26 cellular contexts compared by ENCODE assay signal in the genomic region with DNA sequence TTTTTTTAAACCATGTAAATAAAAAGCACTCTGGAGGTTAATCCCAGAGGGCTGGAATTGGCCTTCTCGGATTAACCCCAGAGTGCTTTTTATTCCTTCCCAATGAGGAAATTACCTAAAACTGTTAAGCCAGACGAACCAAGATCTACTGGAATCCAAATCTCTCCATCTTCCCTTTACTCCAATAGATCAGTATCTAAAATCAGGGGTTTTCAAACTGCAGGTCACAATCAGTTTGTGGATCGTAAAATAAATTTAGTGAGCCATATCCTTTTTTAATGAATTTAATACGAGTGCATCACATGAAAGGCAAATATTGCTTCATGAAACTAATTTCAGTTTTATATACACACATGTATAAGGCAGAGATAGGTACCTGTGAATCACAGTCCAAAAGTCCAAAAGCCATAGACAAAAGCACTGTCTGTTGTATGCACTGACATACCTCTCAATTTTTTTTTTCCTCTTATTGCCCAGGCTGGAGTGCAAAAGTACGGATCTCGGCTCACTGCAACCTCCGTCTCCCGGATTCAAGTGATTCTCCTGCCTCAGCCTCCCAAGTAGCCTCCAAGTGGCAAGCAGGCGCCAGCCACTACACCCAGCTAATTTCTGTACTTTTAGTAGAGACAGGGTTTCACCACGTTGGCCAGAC.
DNase-seq lines count a peak whose midpoint lies in the region; ATAC-seq and TF ChIP-seq lines count a peak whose summit lies in the region.
"Had no signal": no experiment of that assay in that cellular context is flagged by ENCODE, and none has a peak within 500 bp of the region (broad histone marks: within the 10 kb centered on the region; RNA-seq: fewer than 3 reads in every experiment).

No MANE protein-coding gene starts in this region.

- H3K4me1 Mint-ChIP-seq in activated naive CD8-positive, alpha-beta T cell (ENCODE audit: low read depth), result peaks cover 74% of the 10 kb centered on the region
- H3K4me1 Mint-ChIP-seq in activated naive CD8-positive, alpha-beta T cell treated with anti-CD3 and anti-CD28 coated beads for 36 hours, result peaks cover 67% of the 10 kb centered on the region
- peaks cover 75% of the 10 kb centered on the region for H3K4me1 Mint-ChIP-seq in activated naive CD8-positive, alpha-beta T cell treated with anti-CD3 and anti-CD28 coated beads, Interleukin-2, amount 50 U/mL, for 24 hours
- H3K4me1 Mint-ChIP-seq in mesothelial cell of epicardium, result peaks cover 42% of the 10 kb centered on the region
- H3K4me1 Mint-ChIP-seq in activated T-helper 2 cell treated with anti-CD3 and anti-CD28 coated beads, Interferon-gamma antibody, Interleukin-2, Interleukin-4, amounts not matched to agents 10 μg/mL and 5 μg/mL and 100 μg/mL, durations not matched to agents 14 hours and 24 hours and 36 hours (ENCODE audit: low read depth), result peaks cover 50% of the 10 kb centered on the region

- no peak for DNase-seq in activated naive CD8-positive, alpha-beta T cell treated with anti-CD3 and anti-CD28 coated beads for 36 hours
- DNase-seq in activated naive CD8-positive, alpha-beta T cell treated with anti-CD3 and anti-CD28 coated beads, Interleukin-2, amount 50 U/mL, for 24 hours, result no peak
- DNase-seq in mesothelial cell of epicardium (ENCODE audit: low spot score in 2 of 2, unreplicated experiment in 2 of 2) (no peak), NCI-H1694 treated with DMSO at 0.1 percent for 48 hours (lab: John Stamatoyannopoulos, UW) (no peak)
- DNase-seq in activated T-helper 2 cell treated with anti-CD3 and anti-CD28 coated beads, Interferon-gamma antibody, Interleukin-2, Interleukin-4, amounts not matched to agents 10 μg/mL and 5 μg/mL and 100 μg/mL, durations not matched to agents 14 hours and 24 hours and 36 hours (ENCODE audit: low spot score), result no peak
- DNase-seq: activated CD4-positive, alpha-beta T cell treated with anti-CD3 and anti-CD28 coated beads for 4 hours; activated T-cell treated with anti-CD3 and anti-CD28 coated beads, Interleukin-2, amount 50 U/mL, for 4 hours; effector CD8-positive, alpha-beta T cell; GDM1; heart left ventricle; MV-4-11; NCI-H1436 treated with DMSO at 0.1 percent for 48 hours; NCI-H2107; NCI-H446 treated with DMSO at 0.1 percent for 48 hours; NCI-H82; posterior cingulate gyrus; right cardiac atrium; SK-N-SH; stimulated activated CD4-positive, alpha-beta T cell treated with anti-CD3 and anti-CD28 coated beads, Interleukin-12 subunit alpha, Interleukin-12 subunit beta, amount 100 ng/mL, for 4 hours; stimulated activated CD4-positive, alpha-beta T cell treated with anti-CD3 and anti-CD28 coated beads, Interleukin-4, amount 100 ng/mL, for 1 hour; T-helper 2 cell; uterus had no signal

- no peak for TF ChIP-seq CTCF in mesothelial cell of epicardium (IDR thresholded peaks at IDR 0.05; ENCODE audit: unreplicated experiment)

- no peaks in the 10 kb centered on the region for H3K27me3 Mint-ChIP-seq in activated naive CD8-positive, alpha-beta T cell
- H3K27me3 Mint-ChIP-seq in activated naive CD8-positive, alpha-beta T cell treated with anti-CD3 and anti-CD28 coated beads for 36 hours, result no peaks in the 10 kb centered on the region
- H3K27me3 Mint-ChIP-seq in activated naive CD8-positive, alpha-beta T cell treated with anti-CD3 and anti-CD28 coated beads, Interleukin-2, amount 50 U/mL, for 24 hours, result no peaks in the 10 kb centered on the region
- H3K27me3 Mint-ChIP-seq in mesothelial cell of epicardium (ENCODE audit: low read depth), result no peaks in the 10 kb centered on the region
- H3K27me3 Mint-ChIP-seq in activated T-helper 2 cell treated with anti-CD3 and anti-CD28 coated beads, Interferon-gamma antibody, Interleukin-2, Interleukin-4, amounts not matched to agents 10 μg/mL and 5 μg/mL and 100 μg/mL, durations not matched to agents 14 hours and 24 hours and 36 hours (ENCODE audit: low read depth), result no peaks in the 10 kb centered on the region

- intact Hi-C loops in activated T-helper 2 cell treated with anti-CD3 and anti-CD28 coated beads, Interferon-gamma antibody, Interleukin-2, Interleukin-4, amounts not matched to agents 10 μg/mL and 5 μg/mL and 100 μg/mL, durations not matched to agents 14 hours and 24 hours and 36 hours (cut with micrococcal nuclease), result no loop called here

- no peaks in the 10 kb centered on the region for H3K9me3 Mint-ChIP-seq in activated naive CD8-positive, alpha-beta T cell (ENCODE audit: low read depth)
- H3K9me3 Mint-ChIP-seq in activated naive CD8-positive, alpha-beta T cell treated with anti-CD3 and anti-CD28 coated beads for 36 hours, result peaks cover 2% of the 10 kb centered on the region
- no peaks in the 10 kb centered on the region for H3K9me3 Mint-ChIP-seq in activated naive CD8-positive, alpha-beta T cell treated with anti-CD3 and anti-CD28 coated beads, Interleukin-2, amount 50 U/mL, for 24 hours
- peaks cover 4% of the 10 kb centered on the region for H3K9me3 Mint-ChIP-seq in mesothelial cell of epicardium
- H3K9me3 Mint-ChIP-seq in activated T-helper 2 cell treated with anti-CD3 and anti-CD28 coated beads, Interferon-gamma antibody, Interleukin-2, Interleukin-4, amounts not matched to agents 10 μg/mL and 5 μg/mL and 100 μg/mL, durations not matched to agents 14 hours and 24 hours and 36 hours, result no peaks in the 10 kb centered on the region
- H3K9me3 Mint-ChIP-seq: activated T-cell treated with anti-CD3 and anti-CD28 coated beads, Interleukin-2, amount 50 U/mL, for 4 hours had no signal

- H3K4me3 Mint-ChIP-seq in activated naive CD8-positive, alpha-beta T cell, result no peak overlapping the region
- no peak overlapping the region for H3K4me3 Mint-ChIP-seq in activated naive CD8-positive, alpha-beta T cell treated with anti-CD3 and anti-CD28 coated beads for 36 hours
- H3K4me3 Mint-ChIP-seq in activated naive CD8-positive, alpha-beta T cell treated with anti-CD3 and anti-CD28 coated beads, Interleukin-2, amount 50 U/mL, for 24 hours, result no peak overlapping the region
- no peak overlapping the region for H3K4me3 Mint-ChIP-seq in mesothelial cell of epicardium
- no peak overlapping the region for H3K4me3 Mint-ChIP-seq in activated T-helper 2 cell treated with anti-CD3 and anti-CD28 coated beads, Interferon-gamma antibody, Interleukin-2, Interleukin-4, amounts not matched to agents 10 μg/mL and 5 μg/mL and 100 μg/mL, durations not matched to agents 14 hours and 24 hours and 36 hours (ENCODE audit: low read depth)
- H3K4me3 Mint-ChIP-seq: activated T-cell treated with anti-CD3 and anti-CD28 coated beads, Interleukin-2, amount 50 U/mL, for 4 hours had no signal

- ATAC-seq in activated naive CD8-positive, alpha-beta T cell treated with anti-CD3 and anti-CD28 coated beads, Interleukin-2, amount 50 U/mL, for 24 hours, result no peak
- ATAC-seq in GM21390 (IDR thresholded peaks at IDR 0.05; ENCODE audit: unreplicated experiment) (no peak), HG03520 (IDR thresholded peaks at IDR 0.05; ENCODE audit: unreplicated experiment) (no peak)
- ATAC-seq: activated T-cell treated with anti-CD3 and anti-CD28 coated beads, Interleukin-2, amount 50 U/mL, for 4 hours; HCT116; heart left ventricle; right cardiac atrium had no signal

- H3K27ac Mint-ChIP-seq in activated naive CD8-positive, alpha-beta T cell, result peak overlapping the region; percentile 71
- no peak overlapping the region for H3K27ac Mint-ChIP-seq in activated naive CD8-positive, alpha-beta T cell treated with anti-CD3 and anti-CD28 coated beads for 36 hours
- H3K27ac Mint-ChIP-seq in activated naive CD8-positive, alpha-beta T cell treated with anti-CD3 and anti-CD28 coated beads, Interleukin-2, amount 50 U/mL, for 24 hours, result peak overlapping the region; percentile 41
- peak overlapping the region; percentile 37 for H3K27ac Mint-ChIP-seq in mesothelial cell of epicardium
- H3K27ac Mint-ChIP-seq in activated T-helper 2 cell treated with anti-CD3 and anti-CD28 coated beads, Interferon-gamma antibody, Interleukin-2, Interleukin-4, amounts not matched to agents 10 μg/mL and 5 μg/mL and 100 μg/mL, durations not matched to agents 14 hours and 24 hours and 36 hours, result no peak overlapping the region

- peaks cover 21% of the 10 kb centered on the region for H3K36me3 Mint-ChIP-seq in activated naive CD8-positive, alpha-beta T cell
- H3K36me3 Mint-ChIP-seq in activated naive CD8-positive, alpha-beta T cell treated with anti-CD3 and anti-CD28 coated beads for 36 hours, result peaks cover 71% of the 10 kb centered on the region
- peaks cover 39% of the 10 kb centered on the region for H3K36me3 Mint-ChIP-seq in activated naive CD8-positive, alpha-beta T cell treated with anti-CD3 and anti-CD28 coated beads, Interleukin-2, amount 50 U/mL, for 24 hours (ENCODE audit: low read depth)
- H3K36me3 Mint-ChIP-seq in mesothelial cell of epicardium, result peaks cover 24% of the 10 kb centered on the region
- H3K36me3 Mint-ChIP-seq in activated T-helper 2 cell treated with anti-CD3 and anti-CD28 coated beads, Interferon-gamma antibody, Interleukin-2, Interleukin-4, amounts not matched to agents 10 μg/mL and 5 μg/mL and 100 μg/mL, durations not matched to agents 14 hours and 24 hours and 36 hours (ENCODE audit: low read depth), result peaks cover 61% of the 10 kb centered on the region

Comparison
In these comparisons a context has a peak if more than half of its experiments do, and no peak if none do; other contexts are left out.
1. H3K27ac Mint-ChIP-seq: peak in activated naive CD8-positive, alpha-beta T cell (single experiment), activated naive CD8-positive, alpha-beta T cell treated with anti-CD3 and anti-CD28 coated beads, Interleukin-2, amount 50 U/mL, for 24 hours (single experiment) and mesothelial cell of epicardium (single experiment); none in activated naive CD8-positive, alpha-beta T cell treated with anti-CD3 and anti-CD28 coated beads for 36 hours (single experiment) and activated T-helper 2 cell treated with anti-CD3 and anti-CD28 coated beads, Interferon-gamma antibody, Interleukin-2, Interleukin-4, amounts not matched to agents 10 μg/mL and 5 μg/mL and 100 μg/mL, durations not matched to agents 14 hours and 24 hours and 36 hours (single experiment).